ENCODE assay signal across 8 cellular contexts in the genomic region with DNA sequence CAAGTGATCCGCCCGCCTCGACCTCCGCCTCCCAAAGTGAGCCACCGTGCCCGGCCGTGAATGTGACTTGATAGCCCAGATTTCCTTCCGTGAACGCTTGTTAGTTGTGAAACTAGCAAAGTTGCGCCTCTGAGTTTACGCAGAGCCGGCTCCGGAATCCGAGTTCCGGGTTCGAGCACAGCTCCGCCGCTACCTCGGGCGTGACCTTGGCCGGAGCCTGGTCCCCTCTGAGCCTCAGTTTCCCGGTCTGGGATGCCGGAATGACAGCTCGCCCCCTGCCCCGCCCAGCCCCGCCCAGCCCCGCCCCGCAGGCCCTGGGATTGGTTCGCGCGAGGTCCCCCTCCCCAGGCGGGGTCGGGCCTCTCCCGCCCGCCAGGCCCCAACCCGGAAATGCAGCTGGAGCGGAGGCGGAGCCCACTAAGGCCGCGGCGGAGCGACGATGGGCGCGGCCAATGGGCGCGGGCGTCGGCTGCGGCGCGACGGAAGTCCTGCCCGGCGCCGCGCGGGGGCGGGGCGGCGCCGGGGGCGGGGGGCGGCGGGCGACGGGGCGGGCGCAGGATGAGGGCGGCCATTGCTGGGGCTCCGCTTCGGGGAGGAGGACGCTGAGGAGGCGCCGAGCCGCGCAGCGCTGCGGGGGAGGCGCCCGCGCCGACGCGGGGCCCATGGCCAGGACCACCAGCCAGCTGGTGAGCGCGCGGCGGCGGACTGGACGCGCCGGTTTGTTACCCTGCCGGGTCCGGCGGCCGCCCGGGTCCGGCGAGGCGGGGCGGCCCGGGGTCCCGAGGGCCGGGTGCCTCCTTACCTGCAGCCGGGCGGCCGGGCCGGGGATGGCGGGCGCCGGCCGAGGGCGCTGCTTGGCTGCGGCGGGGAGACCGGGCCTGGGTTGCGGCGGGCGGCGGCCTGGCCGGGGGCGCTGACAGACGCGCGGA. TPM values are rescaled to one million over a fixed set of nuclear protein-coding genes. Genes with fewer than 3 reads are reported as not detected.
DNase-seq lines count a peak whose midpoint lies in the region; TF ChIP-seq lines count a peak whose summit lies in the region.

A gene (plus strand): TSS at position 571 of the 929 bp plus-strand sequence. CDS start 92 bp downstream, at position 663.

- H3K36me3 ChIP-seq in SK-N-MC (ENCODE audit: insufficient read depth, low read length) = no peaks in the 10 kb centered on the region
- H3K36me3 ChIP-seq in suprapubic skin = no peaks in the 10 kb centered on the region

- peak within 1 kb of the TSS; percentile 88 for H3K27ac Mint-ChIP-seq in HFFc6
- peak within 1 kb of the TSS; percentile 98 for H3K27ac Mint-ChIP-seq in activated naive CD4-positive, alpha-beta T cell treated with anti-CD3 and anti-CD28 coated beads, Interleukin-2, amount 10 ng/mL, durations not matched to agents 7 days and 5 days

- peak within 1 kb of the TSS; percentile 92 for H3K4me3 Mint-ChIP-seq in HFFc6
- peak within 1 kb of the TSS; percentile 87 for H3K4me3 Mint-ChIP-seq in activated naive CD4-positive, alpha-beta T cell treated with anti-CD3 and anti-CD28 coated beads, Interleukin-2, amount 10 ng/mL, durations not matched to agents 7 days and 5 days

- H3K9ac ChIP-seq in SK-N-MC (ENCODE audit: insufficient read length) = peak within 1 kb of the TSS; percentile 60

- TF ChIP-seq POLR2A in suprapubic skin (IDR thresholded peaks at IDR 0.05) = peak in 1 of 2 donors; percentile 48

- no peaks in the 10 kb centered on the region for H3K9me3 ChIP-seq in SK-N-MC (ENCODE audit: low read depth, low read length)
- no peaks in the 10 kb centered on the region for H3K9me3 ChIP-seq in suprapubic skin

- H3K27me3 Mint-ChIP-seq in HFFc6 (ENCODE audit: insufficient read depth) = peaks cover 6% of the 10 kb centered on the region
- no peaks in the 10 kb centered on the region for H3K27me3 Mint-ChIP-seq in activated naive CD4-positive, alpha-beta T cell treated with anti-CD3 and anti-CD28 coated beads, Interleukin-2, amount 10 ng/mL, durations not matched to agents 7 days and 5 days

- peaks cover 58% of the 10 kb centered on the region for H3K4me1 Mint-ChIP-seq in HFFc6 (ENCODE audit: low read depth)
- peaks cover 60% of the 10 kb centered on the region for H3K4me1 Mint-ChIP-seq in activated naive CD4-positive, alpha-beta T cell treated with anti-CD3 and anti-CD28 coated beads, Interleukin-2, amount 10 ng/mL, durations not matched to agents 7 days and 5 days

- H3K27me3 ChIP-seq in suprapubic skin = no peaks in the 10 kb centered on the region

- no peak within 1 kb of the TSS for H3K27ac ChIP-seq in SK-N-MC
- peak within 1 kb of the TSS; percentile 85 for H3K27ac ChIP-seq in suprapubic skin

- no peak for TF ChIP-seq EP300 in suprapubic skin (IDR thresholded peaks at IDR 0.05)

- peaks cover 5% of the 10 kb centered on the region; the same call in 1 of the 2 replicates for H3K9me3 Mint-ChIP-seq in HFFc6
- H3K9me3 Mint-ChIP-seq in activated naive CD4-positive, alpha-beta T cell treated with anti-CD3 and anti-CD28 coated beads, Interleukin-2, amount 10 ng/mL, durations not matched to agents 7 days and 5 days = no peaks in the 10 kb centered on the region

- H3K36me3 Mint-ChIP-seq in HFFc6 (ENCODE audit: low read depth) = peaks cover 15% of the 10 kb centered on the region
- H3K36me3 Mint-ChIP-seq in activated naive CD4-positive, alpha-beta T cell treated with anti-CD3 and anti-CD28 coated beads, Interleukin-2, amount 10 ng/mL, durations not matched to agents 7 days and 5 days = peaks cover 8% of the 10 kb centered on the region

- peak; percentile 64 for DNase-seq in GM04503 (ENCODE audit: low read depth)
- peak; percentile 90 for DNase-seq in HFFc6
- peak; percentile 95 for DNase-seq in NAMALWA (ENCODE audit: low spot score)
- no peak for DNase-seq in SK-N-MC (ENCODE audit: low read depth, low spot score)
- peak; percentile 95 for DNase-seq in activated naive CD4-positive, alpha-beta T cell treated with anti-CD3 and anti-CD28 coated beads, Interleukin-2, amount 10 ng/mL, durations not matched to agents 7 days and 5 days
- DNase-seq in germinal center (ENCODE audit: low spot score) = peak; percentile 95
- DNase-seq in occipital lobe (lab: John Stamatoyannopoulos, UW) = peak; percentile 94
- peak; percentile 94 to 96 for DNase-seq in suprapubic skin (ENCODE audit: low spot score in 2 of 2)

- WGBS in suprapubic skin = 0% methylated on average over 4 of the region's 126 CpGs

- H3K4me1 ChIP-seq in suprapubic skin = peaks cover 49% of the 10 kb centered on the region

- CTCF ChIA-PET in activated naive CD4-positive, alpha-beta T cell treated with anti-CD3 and anti-CD28 coated beads, Interleukin-2, amount 10 ng/mL, durations not matched to agents 7 days and 5 days (lab: Charles Lee) = no interaction called here

- TF ChIP-seq CTCF in HFFc6 (IDR thresholded peaks at IDR 0.05) (no peak), suprapubic skin (IDR thresholded peaks at IDR 0.05) (no peak)

- peak within 1 kb of the TSS; percentile 90 for H3K4me3 ChIP-seq in SK-N-MC
- peak within 1 kb of the TSS; percentile 64 for H3K4me3 ChIP-seq in suprapubic skin

RNA-seq across cellular contexts. Expression of the gene that starts here (rescaled TPM):
- 10 to 100 TPM; 34.2 to 43.8 (median 37.0) TPM for total RNA-seq in HFFc6 (2021; fragmentation: NEBNext Ultra II Directional; extraction: Animal tissue kit (Norgen Biotek cat#: 25700))
- total RNA-seq in occipital lobe (30.9 TPM), suprapubic skin (10 to 100 TPM; 31.6 to 49.8 (median 47.8) TPM)
